Comparison of ENCODE assay signal across 1 cellular context in the genomic region with DNA sequence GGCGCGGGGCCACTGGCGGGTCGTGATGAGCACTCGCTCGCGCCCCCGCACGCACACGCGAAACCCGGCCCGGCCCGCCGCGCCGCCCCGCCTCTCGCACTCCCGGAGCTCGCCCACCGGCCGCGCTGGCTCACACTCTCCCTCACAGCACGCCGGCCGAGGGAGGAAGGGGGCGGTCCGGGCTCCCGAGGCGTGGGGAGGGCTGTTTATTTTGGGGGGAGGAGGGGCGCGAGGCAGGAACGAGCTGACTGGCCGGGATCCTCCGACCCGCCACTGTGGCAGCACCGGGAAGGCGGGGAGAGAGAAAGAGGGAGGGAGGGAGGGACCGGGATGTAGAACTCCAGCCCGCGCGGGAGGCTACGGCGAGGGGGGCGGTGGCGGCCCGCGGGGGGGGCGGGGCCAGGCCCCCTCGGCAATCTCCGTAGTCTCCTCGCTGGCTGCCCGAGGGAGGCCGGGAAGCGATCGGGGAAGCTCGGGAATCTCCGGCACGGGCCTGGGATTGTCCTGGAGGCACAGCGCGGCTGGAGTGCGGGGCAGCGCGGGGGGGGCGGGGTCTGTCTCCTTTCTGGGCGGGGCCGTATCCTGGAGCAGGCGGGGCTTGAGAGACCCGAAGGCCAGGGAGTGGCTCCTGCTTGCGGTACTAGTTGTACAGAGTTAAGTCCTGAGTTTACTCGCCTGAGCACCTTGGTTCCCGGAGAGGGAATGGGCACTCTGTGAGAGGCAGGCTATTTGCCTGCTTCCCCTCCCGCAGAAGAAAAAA.
TF ChIP-seq lines count a peak whose summit lies in the region.

Gene RBFOX2, minus strand, starts transcription at position 179 of the 760 bp plus-strand sequence. CDS start 399 bp downstream, outside the sequence.

TF ChIP-seq in HepG2, 621 proteins besides CTCF, POLR2A, EP300 and RAD21 (continued from another document and continues in another):
- no peak for TF ChIP-seq ZKSCAN8 (CRISPR knock-in tag; IDR thresholded peaks at IDR 0.05; ENCODE audit: borderline replicate concordance)
- no peak for TF ChIP-seq ATM (IDR thresholded peaks at IDR 0.05; ENCODE audit: borderline replicate concordance)
- TF ChIP-seq, protein P1, sequence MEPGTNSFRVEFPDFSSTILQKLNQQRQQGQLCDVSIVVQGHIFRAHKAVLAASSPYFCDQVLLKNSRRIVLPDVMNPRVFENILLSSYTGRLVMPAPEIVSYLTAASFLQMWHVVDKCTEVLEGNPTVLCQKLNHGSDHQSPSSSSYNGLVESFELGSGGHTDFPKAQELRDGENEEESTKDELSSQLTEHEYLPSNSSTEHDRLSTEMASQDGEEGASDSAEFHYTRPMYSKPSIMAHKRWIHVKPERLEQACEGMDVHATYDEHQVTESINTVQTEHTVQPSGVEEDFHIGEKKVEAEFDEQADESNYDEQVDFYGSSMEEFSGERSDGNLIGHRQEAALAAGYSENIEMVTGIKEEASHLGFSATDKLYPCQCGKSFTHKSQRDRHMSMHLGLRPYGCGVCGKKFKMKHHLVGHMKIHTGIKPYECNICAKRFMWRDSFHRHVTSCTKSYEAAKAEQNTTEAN (CRISPR knock-in tag; conservative IDR thresholded peaks at IDR 0.05): no peak
- TF ChIP-seq ZNF446 (CRISPR knock-in tag; IDR thresholded peaks at IDR 0.05): no peak
- TF ChIP-seq, protein P2, sequence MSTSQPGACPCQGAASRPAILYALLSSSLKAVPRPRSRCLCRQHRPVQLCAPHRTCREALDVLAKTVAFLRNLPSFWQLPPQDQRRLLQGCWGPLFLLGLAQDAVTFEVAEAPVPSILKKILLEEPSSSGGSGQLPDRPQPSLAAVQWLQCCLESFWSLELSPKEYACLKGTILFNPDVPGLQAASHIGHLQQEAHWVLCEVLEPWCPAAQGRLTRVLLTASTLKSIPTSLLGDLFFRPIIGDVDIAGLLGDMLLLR (CRISPR knock-in tag; IDR thresholded peaks at IDR 0.05): no peak
- TF ChIP-seq, protein P3, sequence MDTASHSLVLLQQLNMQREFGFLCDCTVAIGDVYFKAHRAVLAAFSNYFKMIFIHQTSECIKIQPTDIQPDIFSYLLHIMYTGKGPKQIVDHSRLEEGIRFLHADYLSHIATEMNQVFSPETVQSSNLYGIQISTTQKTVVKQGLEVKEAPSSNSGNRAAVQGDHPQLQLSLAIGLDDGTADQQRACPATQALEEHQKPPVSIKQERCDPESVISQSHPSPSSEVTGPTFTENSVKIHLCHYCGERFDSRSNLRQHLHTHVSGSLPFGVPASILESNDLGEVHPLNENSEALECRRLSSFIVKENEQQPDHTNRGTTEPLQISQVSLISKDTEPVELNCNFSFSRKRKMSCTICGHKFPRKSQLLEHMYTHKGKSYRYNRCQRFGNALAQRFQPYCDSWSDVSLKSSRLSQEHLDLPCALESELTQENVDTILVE (CRISPR knock-in tag; IDR thresholded peaks at IDR 0.05): peak; percentile 73; the same call in 1 of the 2 replicates
- 0 out of 2 replicates have a peak, but pooled peaks have one; percentile 7 for TF ChIP-seq NR2C2 (CRISPR knock-in tag; IDR thresholded peaks at IDR 0.05; ENCODE audit: borderline replicate concordance)
- TF ChIP-seq NFKB2 (CRISPR knock-in tag; IDR thresholded peaks at IDR 0.05; ENCODE audit: borderline replicate concordance): no peak
- TF ChIP-seq E2F1 (CRISPR knock-in tag; IDR thresholded peaks at IDR 0.05): no peak
- TF ChIP-seq ZNF674 (CRISPR knock-in tag; IDR thresholded peaks at IDR 0.05; ENCODE audit: low read depth): no peak
- TF ChIP-seq ZNF333 (CRISPR knock-in tag; IDR thresholded peaks at IDR 0.05; ENCODE audit: borderline replicate concordance): no peak
- TF ChIP-seq TBL1XR1 (IDR thresholded peaks at IDR 0.05; ENCODE audit: borderline replicate concordance, low read length, partially characterized antibody): peak; percentile 41
- peak; percentile 68 for TF ChIP-seq SALL1 (CRISPR knock-in tag; IDR thresholded peaks at IDR 0.05)
- TF ChIP-seq MIER2 (CRISPR knock-in tag; IDR thresholded peaks at IDR 0.05): no peak
- TF ChIP-seq ZNF501 (CRISPR knock-in tag; IDR thresholded peaks at IDR 0.05): peak; percentile 47; the same call in 1 of the 2 replicates
- TF ChIP-seq ZNF496 (CRISPR knock-in tag; IDR thresholded peaks at IDR 0.05; ENCODE audit: insufficient replicate concordance): no peak
- TF ChIP-seq ZNF644 (CRISPR knock-in tag; IDR thresholded peaks at IDR 0.05; ENCODE audit: low read depth): no peak
- TF ChIP-seq TAF1 (CRISPR knock-in tag; IDR thresholded peaks at IDR 0.05): peak; percentile 56
- TF ChIP-seq ZNF205 (CRISPR knock-in tag; IDR thresholded peaks at IDR 0.05): no peak
- no peak for TF ChIP-seq ZNF12 (CRISPR knock-in tag; IDR thresholded peaks at IDR 0.05)
- TF ChIP-seq ZNF740 (CRISPR knock-in tag; IDR thresholded peaks at IDR 0.05): no peak
- no peak for TF ChIP-seq ZNF530 (CRISPR knock-in tag; IDR thresholded peaks at IDR 0.05; ENCODE audit: low read depth)
- no peak for TF ChIP-seq SIX1 (CRISPR knock-in tag; IDR thresholded peaks at IDR 0.05; ENCODE audit: borderline replicate concordance)
- TF ChIP-seq SNRNP70 (IDR thresholded peaks at IDR 0.05; ENCODE audit: low read depth, low read length): no peak
- no peak for TF ChIP-seq REL (CRISPR knock-in tag; conservative IDR thresholded peaks at IDR 0.05)
- no peak for TF ChIP-seq EEA1 (CRISPR knock-in tag; IDR thresholded peaks at IDR 0.05; ENCODE audit: borderline replicate concordance)
- no peak for TF ChIP-seq ZNF20 (CRISPR knock-in tag; IDR thresholded peaks at IDR 0.05)
- no peak for TF ChIP-seq YY1 (IDR thresholded peaks at IDR 0.05; ENCODE audit: insufficient read depth, insufficient replicate concordance, low read depth, low read length)
- TF ChIP-seq, protein P4, sequence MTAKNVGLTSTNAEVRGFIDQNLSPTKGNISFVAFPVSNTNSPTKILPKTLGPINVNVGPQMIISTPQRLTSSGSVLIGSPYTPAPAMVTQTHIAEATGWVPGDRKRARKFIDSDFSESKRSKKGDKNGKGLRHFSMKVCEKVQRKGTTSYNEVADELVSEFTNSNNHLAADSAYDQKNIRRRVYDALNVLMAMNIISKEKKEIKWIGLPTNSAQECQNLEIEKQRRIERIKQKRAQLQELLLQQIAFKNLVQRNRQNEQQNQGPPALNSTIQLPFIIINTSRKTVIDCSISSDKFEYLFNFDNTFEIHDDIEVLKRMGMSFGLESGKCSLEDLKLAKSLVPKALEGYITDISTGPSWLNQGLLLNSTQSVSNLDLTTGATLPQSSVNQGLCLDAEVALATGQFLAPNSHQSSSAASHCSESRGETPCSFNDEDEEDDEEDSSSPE (CRISPR knock-in tag; IDR thresholded peaks at IDR 0.05): peak; percentile 54
- TF ChIP-seq ZSCAN21 (CRISPR knock-in tag; IDR thresholded peaks at IDR 0.05; ENCODE audit: borderline replicate concordance): peak; percentile 99
- TF ChIP-seq, protein P5, sequence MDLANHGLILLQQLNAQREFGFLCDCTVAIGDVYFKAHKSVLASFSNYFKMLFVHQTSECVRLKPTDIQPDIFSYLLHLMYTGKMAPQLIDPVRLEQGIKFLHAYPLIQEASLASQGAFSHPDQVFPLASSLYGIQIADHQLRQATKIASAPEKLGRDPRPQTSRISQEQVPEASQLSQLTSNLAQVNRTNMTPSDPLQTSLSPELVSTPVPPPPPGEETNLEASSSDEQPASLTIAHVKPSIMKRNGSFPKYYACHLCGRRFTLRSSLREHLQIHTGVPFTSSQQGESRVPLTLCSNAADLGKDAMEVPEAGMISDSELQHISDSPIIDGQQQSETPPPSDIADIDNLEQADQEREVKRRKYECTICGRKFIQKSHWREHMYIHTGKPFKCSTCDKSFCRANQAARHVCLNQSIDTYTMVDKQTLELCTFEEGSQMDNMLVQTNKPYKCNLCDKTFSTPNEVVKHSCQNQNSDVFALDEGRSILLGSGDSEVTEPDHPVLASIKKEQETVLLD (CRISPR knock-in tag; IDR thresholded peaks at IDR 0.05; ENCODE audit: low read depth): peak; percentile 88
- TF ChIP-seq CSRNP1 (CRISPR knock-in tag; IDR thresholded peaks at IDR 0.05): no peak
- TF ChIP-seq FOXM1 (CRISPR knock-in tag; IDR thresholded peaks at IDR 0.05): no peak
- no peak for TF ChIP-seq MIXL1 (CRISPR knock-in tag; IDR thresholded peaks at IDR 0.05)
- TF ChIP-seq ZNF619 (CRISPR knock-in tag; IDR thresholded peaks at IDR 0.05): no peak
- no peak for TF ChIP-seq ZBTB20 (CRISPR knock-in tag; IDR thresholded peaks at IDR 0.05; ENCODE audit: borderline replicate concordance, low read depth)
- no peak for TF ChIP-seq KIAA2018 (CRISPR knock-in tag; IDR thresholded peaks at IDR 0.05; ENCODE audit: borderline replicate concordance)
- no peak for TF ChIP-seq ZFY (CRISPR knock-in tag; IDR thresholded peaks at IDR 0.05)
- TF ChIP-seq BCL6 (CRISPR knock-in tag; IDR thresholded peaks at IDR 0.05): peak; percentile 46; the same call in 1 of the 2 replicates
